Comparison of ENCODE assay signal across 1 cellular context in genomic region chr2:86441789-86442641, GRCh38.
A peak's percentile ranks its signal among the peaks of the same experiment; 100 is the strongest.
TF ChIP-seq lines count a peak whose summit lies in the region.

No MANE protein-coding gene starts in this region.

TF ChIP-seq in HepG2, 621 proteins besides CTCF, POLR2A, EP300 and RAD21 (continued from another document and continues in another):
- no peak for TF ChIP-seq ZNF646 (CRISPR knock-in tag; IDR thresholded peaks at IDR 0.05)
- 0 out of 2 replicates have a peak, but pooled peaks have one; percentile 27 for TF ChIP-seq ZBTB38 (CRISPR knock-in tag; IDR thresholded peaks at IDR 0.05)
- no peak for TF ChIP-seq ZNF570 (CRISPR knock-in tag; IDR thresholded peaks at IDR 0.05; ENCODE audit: borderline replicate concordance)
- TF ChIP-seq ZBTB46 (CRISPR knock-in tag; IDR thresholded peaks at IDR 0.05; ENCODE audit: borderline replicate concordance), result no peak
- peak; percentile 56 for TF ChIP-seq ASH2L (IDR thresholded peaks at IDR 0.05; ENCODE audit: insufficient read length, low read depth, low read length)
- no peak for TF ChIP-seq GTF2F1 (IDR thresholded peaks at IDR 0.05; ENCODE audit: low read length)
- TF ChIP-seq CCDC6 (CRISPR knock-in tag; IDR thresholded peaks at IDR 0.05), result no peak
- TF ChIP-seq TAF1 (CRISPR knock-in tag; IDR thresholded peaks at IDR 0.05), result peak; percentile 41; the same call in 1 of the 2 replicates
- TF ChIP-seq KLF6 (CRISPR knock-in tag; IDR thresholded peaks at IDR 0.05), result 0 out of 2 replicates have a peak, but pooled peaks have one; percentile 33
- TF ChIP-seq FOXC1 (CRISPR knock-in tag; IDR thresholded peaks at IDR 0.05; ENCODE audit: borderline replicate concordance), result 0 out of 2 replicates have a peak, but pooled peaks have one; percentile 30
- TF ChIP-seq REXO4 (CRISPR knock-in tag; IDR thresholded peaks at IDR 0.05; ENCODE audit: borderline replicate concordance), result no peak
- TF ChIP-seq FLYWCH1 (CRISPR knock-in tag; IDR thresholded peaks at IDR 0.05), result peak; percentile 60; the same call in 1 of the 2 replicates
- TF ChIP-seq ZNF577 (CRISPR knock-in tag; IDR thresholded peaks at IDR 0.05; ENCODE audit: borderline replicate concordance, low read depth), result no peak
- TF ChIP-seq ZNF260 (CRISPR knock-in tag; IDR thresholded peaks at IDR 0.05; ENCODE audit: borderline replicate concordance, low read depth), result no peak
- 0 out of 2 replicates have a peak, but pooled peaks have one; percentile 36 for TF ChIP-seq HBP1 (CRISPR knock-in tag; IDR thresholded peaks at IDR 0.05; ENCODE audit: low read depth)
- TF ChIP-seq ZIK1 (CRISPR knock-in tag; IDR thresholded peaks at IDR 0.05; ENCODE audit: borderline replicate concordance, low read depth), result no peak
- TF ChIP-seq ZBTB7A (CRISPR knock-in tag; IDR thresholded peaks at IDR 0.05), result no peak
- TF ChIP-seq RXRB (CRISPR knock-in tag; IDR thresholded peaks at IDR 0.05; ENCODE audit: borderline replicate concordance), result no peak
- TF ChIP-seq RFX1 (IDR thresholded peaks at IDR 0.05), result peak; percentile 39; the same call in 1 of the 2 replicates
- peak; percentile 67; the same call in 1 of the 2 replicates for TF ChIP-seq GPN1 (CRISPR knock-in tag; IDR thresholded peaks at IDR 0.05; ENCODE audit: borderline replicate concordance)
- peak; percentile 27; the same call in 1 of the 2 replicates for TF ChIP-seq POLR2G (IDR thresholded peaks at IDR 0.05; ENCODE audit: low read depth, low read length)
- TF ChIP-seq MBNL3 (CRISPR knock-in tag; conservative IDR thresholded peaks at IDR 0.05), result no peak
- 0 out of 2 replicates have a peak, but pooled peaks have one; percentile 57 for TF ChIP-seq NFKBIZ (CRISPR knock-in tag; IDR thresholded peaks at IDR 0.05)
- no peak for TF ChIP-seq RERE (CRISPR knock-in tag; IDR thresholded peaks at IDR 0.05; ENCODE audit: low read depth)
- no peak for TF ChIP-seq RFXANK (CRISPR knock-in tag; IDR thresholded peaks at IDR 0.05)
- peak; percentile 63 for TF ChIP-seq ZNF883 (CRISPR knock-in tag; IDR thresholded peaks at IDR 0.05; ENCODE audit: not compliant biosample characterization)
- TF ChIP-seq RXRA (CRISPR knock-in tag; IDR thresholded peaks at IDR 0.05), result 0 out of 2 replicates have a peak, but pooled peaks have one; percentile 59
- TF ChIP-seq ZBTB37 (CRISPR knock-in tag; IDR thresholded peaks at IDR 0.05), result no peak
- no peak for TF ChIP-seq NFE2L2 (IDR thresholded peaks at IDR 0.05; ENCODE audit: low read length)
- no peak for TF ChIP-seq DPF2 (CRISPR knock-in tag; IDR thresholded peaks at IDR 0.05; ENCODE audit: borderline replicate concordance, low read depth)
- 0 out of 2 replicates have a peak, but pooled peaks have one; percentile 14 for TF ChIP-seq RELA (CRISPR knock-in tag; IDR thresholded peaks at IDR 0.05)
- TF ChIP-seq ZNF816 (CRISPR knock-in tag; IDR thresholded peaks at IDR 0.05; ENCODE audit: borderline replicate concordance), result 0 out of 2 replicates have a peak, but pooled peaks have one; percentile 35
- 0 out of 2 replicates have a peak, but pooled peaks have one; percentile 44 for TF ChIP-seq ZNF503 (CRISPR knock-in tag; IDR thresholded peaks at IDR 0.05)
- peak; percentile 48 for TF ChIP-seq SALL1 (CRISPR knock-in tag; IDR thresholded peaks at IDR 0.05)
- 0 out of 2 replicates have a peak, but pooled peaks have one; percentile 35 for TF ChIP-seq ZNF44 (CRISPR knock-in tag; IDR thresholded peaks at IDR 0.05)
- no peak for TF ChIP-seq RBFOX2 (IDR thresholded peaks at IDR 0.05; ENCODE audit: low read depth, low read length)
- no peak for TF ChIP-seq PHB2 (IDR thresholded peaks at IDR 0.05; ENCODE audit: partially characterized antibody)
- TF ChIP-seq NKX3-1 (CRISPR knock-in tag; IDR thresholded peaks at IDR 0.05), result 0 out of 2 replicates have a peak, but pooled peaks have one; percentile 52
- no peak for TF ChIP-seq MLXIP (CRISPR knock-in tag; IDR thresholded peaks at IDR 0.05; ENCODE audit: borderline replicate concordance)
